8 cellular contexts compared by ENCODE assay signal in genomic region chr15:101126618-101127502, GRCh38.
DNase-seq lines count a peak whose midpoint lies in the region; ATAC-seq and TF ChIP-seq lines count a peak whose summit lies in the region.

No MANE protein-coding gene starts in this region.

- POLR2A ChIA-PET in MCF 10A (lab: Yijun Ruan, JAX): interaction anchor here (1.6 to 2.6 kb wide), 3 partner anchors 14 to 124 kb away, joined by 4 to 9 read pairs (median 5); no protein-coding TSS in a partner anchor

- ATAC-seq in HG02642 (IDR thresholded peaks at IDR 0.05; ENCODE audit: poor library complexity, unreplicated experiment): peak; percentile 49

- no peaks in the 10 kb centered on the region for H3K27me3 ChIP-seq in muscle layer of duodenum (ENCODE audit: low read depth, low read length)

- intact Hi-C loops in MCF 10A (cut with micrococcal nuclease): loop anchor here (5.0 kb wide), 1 partner anchor 75 kb away; no protein-coding TSS in a partner anchor

- H3K27me3 Mint-ChIP-seq in MCF 10A (ENCODE audit: insufficient read depth, unreplicated experiment): no peaks in the 10 kb centered on the region

- CTCF ChIA-PET in MCF 10A (lab: Yijun Ruan, JAX): interaction anchor here (0.8 to 1.6 kb wide), 4 partner anchors 10 to 515 kb away, joined by 3 to 4 read pairs (median 3); no protein-coding TSS in a partner anchor

- H3K4me3 Mint-ChIP-seq in MCF 10A (ENCODE audit: unreplicated experiment): peak overlapping the region; percentile 67

- H3K4me1 Mint-ChIP-seq in MCF 10A (ENCODE audit: insufficient read depth, unreplicated experiment): peaks cover 35% of the 10 kb centered on the region

- peaks cover 23% of the 10 kb centered on the region for H3K9me3 Mint-ChIP-seq in MCF 10A (ENCODE audit: unreplicated experiment)

- DNase-seq in NCI-H345 (lab: John Stamatoyannopoulos, UW): peak; percentile 33
- no peak for DNase-seq in NCI-H345 treated with DMSO at 0.1 percent for 48 hours (lab: John Stamatoyannopoulos, UW; ENCODE audit: unreplicated experiment)
- DNase-seq in NCI-H2196 (lab: John Stamatoyannopoulos, UW; ENCODE audit: unreplicated experiment): peak; percentile 54
- peak; percentile 15 for DNase-seq in MCF 10A (ENCODE audit: unreplicated experiment)
- no peak for DNase-seq in OCI-M2 (lab: John Stamatoyannopoulos, UW; ENCODE audit: unreplicated experiment)
- DNase-seq in central memory CD4-positive, alpha-beta T cell: no peak

- peak overlapping the region; percentile 67 for H3K27ac ChIP-seq in muscle layer of duodenum (ENCODE audit: low read length)

- no peaks in the 10 kb centered on the region for H3K36me3 Mint-ChIP-seq in MCF 10A (ENCODE audit: insufficient read depth, unreplicated experiment)

- H3K27ac Mint-ChIP-seq in MCF 10A (ENCODE audit: low read depth, unreplicated experiment): peak overlapping the region; percentile 97

- H3K9me3 ChIP-seq in muscle layer of duodenum (ENCODE audit: control insufficient read depth in 1 of 2, low read length in 2 of 2): no peaks in the 10 kb centered on the region

- BruUV-seq in MCF 10A (replicated peaks; lab: Mats Ljungman, UMichigan): no TSS peak

- no peak for TF ChIP-seq CTCF in MCF 10A (IDR thresholded peaks at IDR 0.05; ENCODE audit: unreplicated experiment)

- H3K36me3 ChIP-seq in muscle layer of duodenum (ENCODE audit: control insufficient read depth in 1 of 2, insufficient read depth in 2 of 2, low read length in 2 of 2): no peaks in the 10 kb centered on the region

- peaks cover 5 to 17% of the 10 kb centered on the region in 2 donors for H3K4me1 ChIP-seq in muscle layer of duodenum (ENCODE audit: control insufficient read depth in 1 of 2, insufficient read depth in 2 of 2, low read length in 2 of 2)

- no peak overlapping the region for H3K4me3 ChIP-seq in muscle layer of duodenum (ENCODE audit: low read depth in 1 of 2, low read length in 2 of 2)

Comparison
In these comparisons a context has a peak if more than half of its experiments do, and no peak if none do; other contexts are left out.
1. DNase-seq: peak in NCI-H345 (single experiment), NCI-H2196 (single experiment) and MCF 10A (single experiment); none in NCI-H345 treated with DMSO at 0.1 percent for 48 hours (single experiment), OCI-M2 (single experiment) and central memory CD4-positive, alpha-beta T cell (single experiment).